8 cellular contexts compared by ENCODE assay signal in the genomic region with DNA sequence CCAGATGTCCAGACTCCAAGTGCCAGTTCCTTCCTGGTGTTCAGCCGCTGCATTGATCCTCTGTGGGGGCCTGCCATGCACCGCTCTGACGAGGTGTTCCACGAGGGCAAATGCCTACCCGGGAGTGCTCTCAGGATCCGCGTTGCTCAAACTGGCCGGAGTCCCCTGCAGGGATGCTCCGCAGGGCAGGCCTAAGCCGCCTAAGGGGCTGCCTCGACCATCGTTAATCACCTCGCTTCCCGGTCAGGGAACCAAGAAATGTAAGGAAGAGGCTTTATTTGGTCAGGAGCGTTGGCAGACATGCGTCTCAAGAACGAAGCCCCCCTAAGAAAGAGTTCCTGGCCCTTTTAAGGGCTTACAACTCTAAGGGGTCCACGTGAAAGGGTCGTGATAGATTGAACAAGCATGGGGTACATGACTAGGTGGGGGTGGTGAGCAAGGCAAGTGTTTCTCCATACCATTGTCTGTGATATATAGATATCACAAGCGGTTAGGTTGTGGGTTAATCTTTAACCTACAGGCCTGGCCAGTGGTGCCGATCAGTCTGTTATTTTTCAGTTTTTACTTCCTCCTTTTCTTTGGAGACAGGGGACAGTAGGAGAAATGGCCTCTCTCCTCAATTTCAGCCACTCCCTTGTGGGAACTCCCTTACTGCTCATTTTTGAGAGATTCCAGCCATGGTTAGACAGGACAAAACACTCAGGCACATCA. TPM values are rescaled to one million over a fixed set of nuclear protein-coding genes. Genes with fewer than 3 reads are reported as not detected.
DNase-seq lines count a peak whose midpoint lies in the region; ATAC-seq, FAIRE-seq and TF ChIP-seq lines count a peak whose summit lies in the region.
"Not testable (repeated sequence)": the region's sequence is repeated elsewhere in the genome, so short reads cannot be mapped to it uniquely, and the experiment has no call there.

No MANE protein-coding gene starts in this region.

- POLR2A ChIA-PET in A549 (lab: Yijun Ruan, JAX); WTC11 (lab: Charles Lee): not testable (repeated sequence)

- H3K4me1 Mint-ChIP-seq in WTC11: not testable (repeated sequence)

- TF ChIP-seq RAD21 in A549 (conservative IDR thresholded peaks at IDR 0.05 in 1 of 2, IDR thresholded peaks at IDR 0.05 in 1 of 2): not testable (repeated sequence)

- TF ChIP-seq CTCF in A549 (IDR thresholded peaks at IDR 0.05); WTC11 (IDR thresholded peaks at IDR 0.05); mucosa of descending colon (IDR thresholded peaks at IDR 0.05): not testable (repeated sequence)

- not testable (repeated sequence) for TF ChIP-seq POLR2A in A549 (IDR thresholded peaks at IDR 0.05; ENCODE audit: low read length)
- TF ChIP-seq POLR2A in erythroblast (IDR thresholded peaks at IDR 0.05; ENCODE audit: low read length): peak; percentile 63

- not testable (repeated sequence) for H3K9me3 ChIP-seq in A549; mucosa of descending colon; small intestine (ENCODE audit: control insufficient read depth, low read depth)

- peaks cover 14% of the 10 kb centered on the region for H3K4me1 ChIP-seq in A549
- not testable (repeated sequence) for H3K4me1 ChIP-seq in mucosa of descending colon (ENCODE audit: low read depth); small intestine (ENCODE audit: control insufficient read depth in 2 of 2, insufficient read depth in 1 of 2, low read depth in 1 of 2, low read length in 1 of 2)

- not testable (repeated sequence) for H3K9me3 Mint-ChIP-seq in WTC11

- not testable (repeated sequence) for H3K4me3 ChIP-seq in A549; mucosa of descending colon; small intestine (ENCODE audit: low read depth in 1 of 2, low read length in 2 of 2)

- H3K27ac ChIP-seq in A549: peak overlapping the region; percentile 79 to 83
- H3K27ac ChIP-seq in small intestine (ENCODE audit: low read depth in 1 of 2, low read length in 1 of 2): peak overlapping the region; percentile 67 to 70

- H3K36me3 ChIP-seq in mucosa of descending colon (ENCODE audit: low read depth); small intestine (ENCODE audit: control insufficient read depth in 2 of 2, insufficient read depth in 2 of 2, low read length in 2 of 2): not testable (repeated sequence)

- H3K4me2 ChIP-seq in A549: peak overlapping the region; percentile 45

- DNase-seq in A549 (ENCODE audit: low read depth in 1 of 2, low spot score in 1 of 2): peak in 1 of 2 experiments; percentile 59
- DNase-seq in GF-D8 (lab: John Stamatoyannopoulos, UW): peak; percentile 13
- DNase-seq in LoVo (ENCODE audit: low spot score): peak; percentile 43
- peak; percentile 9 for DNase-seq in RCC 7860 (ENCODE audit: low spot score)
- not testable (repeated sequence) for DNase-seq in WTC11 (ENCODE audit: low spot score)
- peak; percentile 51 to 85 for DNase-seq in erythroblast (lab: John Stamatoyannopoulos, UW)
- peak in 1 of 3 donors; percentile 54 for DNase-seq in mucosa of descending colon
- DNase-seq in small intestine: peak; percentile 65

- FAIRE-seq in A549 (lab: Jason Lieb, UNC) (peak; percentile 67), RCC 7860 (lab: Jason Lieb, UNC) (peak; percentile 68)
- not testable (repeated sequence) for FAIRE-seq in small intestine (lab: Jason Lieb, UNC)

- ATAC-seq in A549 (peak in 1 of 2 experiments; percentile 80; a peak in 3 of 6 replicates), mucosa of descending colon (peak; percentile 73)
- ATAC-seq in WTC11: not testable (repeated sequence)

- WGBS in A549 (ENCODE audit: missing lambda C conversion rate): 70% methylated on average over 16 of the region's 21 CpGs
- WGBS in small intestine, 3 donors: 71 to 77% (median 75%) methylated on average over 21 of the region's 21 CpGs

- peak overlapping the region; percentile 45; the same call in 1 of the 2 replicates for H3K27ac Mint-ChIP-seq in WTC11

- H3K4me3 Mint-ChIP-seq in WTC11: not testable (repeated sequence)

- not testable (repeated sequence) for H3K27me3 ChIP-seq in small intestine (ENCODE audit: control insufficient read depth in 2 of 2, insufficient read depth in 2 of 2, low read length in 2 of 2)

- CTCF ChIA-PET in A549 (lab: Yijun Ruan, JAX): interaction anchor here (1.3 kb wide), 1 partner anchor 16 kb away, joined by 3 read pairs; no protein-coding TSS in a partner anchor
- CTCF ChIA-PET in WTC11 (lab: Charles Lee): interaction anchor here (1.0 kb wide), 1 partner anchor 7 kb away, joined by 3 read pairs; no protein-coding TSS in a partner anchor

- not testable (repeated sequence) for H3K27me3 Mint-ChIP-seq in WTC11 (ENCODE audit: low read depth)

- not testable (repeated sequence) for TF ChIP-seq EP300 in A549 (IDR thresholded peaks at IDR 0.05)

- H3K36me3 Mint-ChIP-seq in WTC11: not testable (repeated sequence)

- intact Hi-C loops in mucosa of descending colon (cut with DNase I, micrococcal nuclease): not testable (repeated sequence)

TF ChIP-seq in A549, 52 proteins besides CTCF, POLR2A, EP300 and RAD21:
- TF ChIP-seq, protein P1, sequence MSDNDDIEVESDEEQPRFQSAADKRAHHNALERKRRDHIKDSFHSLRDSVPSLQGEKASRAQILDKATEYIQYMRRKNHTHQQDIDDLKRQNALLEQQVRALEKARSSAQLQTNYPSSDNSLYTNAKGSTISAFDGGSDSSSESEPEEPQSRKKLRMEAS (IDR thresholded peaks at IDR 0.05): 0 out of 2 replicates have a peak, but pooled peaks have one; percentile 12

RNA-seq across cellular contexts. Expression of a gene that starts 14.0 kb away (rescaled TPM):
- polyA plus RNA-seq in A549 (2011; rRNA removed) (1.1 and 1.2 TPM in 2 replicates), A549 (2017; fragmentation: RNase III; extraction: RNeasy Plus Mini Kit Qiagen cat#74134 plus additional on column Dnase treatment) (2.2 to 3.0 TPM (median 2.5 TPM) in 3 replicates), small intestine (1 to 10 TPM; 3.6 to 10.0 (median 9.2) TPM)
- 2.7 and 4.2 TPM in 2 replicates for polyA plus RNA-seq in A549 (2012; cell fraction: cytosol; rRNA removed)
- polyA plus RNA-seq in A549 (2012; cell fraction: nucleus; rRNA removed): 4.6 and 6.8 TPM in 2 replicates
- polyA minus RNA-seq in A549 (2011; rRNA and poly(A)+ RNA removed): 0.41 and 1.8 TPM in 2 replicates
- total RNA-seq in WTC11 (2021) (1.2 to 2.4 TPM (median 2.0 TPM) in 3 replicates), mucosa of descending colon (10 to 100 TPM in 2 of 3 donors, 1 to 10 TPM in 1; 9.5 to 16.8 (median 15.6) TPM)

RNA-seq across cellular contexts. Expression of a gene that starts 23.2 kb away (rescaled TPM):
- polyA plus RNA-seq in A549 (2011; rRNA removed): 209 and 277 TPM in 2 replicates
- polyA plus RNA-seq in A549 (2012; cell fraction: cytosol; rRNA removed): 406 and 428 TPM in 2 replicates
- polyA plus RNA-seq in A549 (2012; cell fraction: nucleus; rRNA removed): 165 and 236 TPM in 2 replicates
- polyA plus RNA-seq in A549 (2017; fragmentation: RNase III; extraction: RNeasy Plus Mini Kit Qiagen cat#74134 plus additional on column Dnase treatment): 162 to 168 TPM (median 164 TPM) in 3 replicates
- 267 and 271 TPM in 2 replicates for polyA minus RNA-seq in A549 (2011; rRNA and poly(A)+ RNA removed)
- 11.8 to 12.9 TPM (median 12.4 TPM) in 3 replicates for total RNA-seq in WTC11 (2021)
- 100 to 1,000 TPM in 2 of 3 donors, 10 to 100 TPM in 1; 96.1 to 152 (median 137) TPM for total RNA-seq in mucosa of descending colon
- polyA plus RNA-seq in small intestine: 100 to 1,000 TPM in 1 of 3 donors, 10 to 100 TPM in 2; 47.6 to 189 (median 99.7) TPM

RNA-seq across cellular contexts. Expression of a gene that starts 25.0 kb away (rescaled TPM):
- 34.4 and 40.7 TPM in 2 replicates for polyA plus RNA-seq in A549 (2011; rRNA removed)
- 32.5 and 34.5 TPM in 2 replicates for polyA plus RNA-seq in A549 (2012; cell fraction: cytosol; rRNA removed)
- polyA plus RNA-seq in A549 (2012; cell fraction: nucleus; rRNA removed): 28.8 and 30.2 TPM in 2 replicates
- polyA plus RNA-seq in A549 (2017; fragmentation: RNase III; extraction: RNeasy Plus Mini Kit Qiagen cat#74134 plus additional on column Dnase treatment): 22.0 to 24.9 TPM (median 24.1 TPM) in 3 replicates
- 21.1 and 22.8 TPM in 2 replicates for polyA minus RNA-seq in A549 (2011; rRNA and poly(A)+ RNA removed)
- total RNA-seq in WTC11 (2021): 18.5 to 19.9 TPM (median 19.0 TPM) in 3 replicates
- 10 to 100 TPM; 21.3 to 22.4 (median 22.1) TPM for total RNA-seq in mucosa of descending colon
- 10 to 100 TPM; 19.0 to 22.2 (median 20.1) TPM for polyA plus RNA-seq in small intestine

RNA-seq across cellular contexts. Expression of a gene that starts 37.6 kb away (rescaled TPM):
- 7.9 and 9.3 TPM in 2 replicates for polyA plus RNA-seq in A549 (2011; rRNA removed)
- polyA plus RNA-seq in A549 (2012; cell fraction: cytosol; rRNA removed): 16.9 and 23.0 TPM in 2 replicates
- polyA plus RNA-seq in A549 (2012; cell fraction: nucleus; rRNA removed): 54.4 and 68.6 TPM in 2 replicates
- 12.9 to 14.1 TPM (median 14.0 TPM) in 3 replicates for polyA plus RNA-seq in A549 (2017; fragmentation: RNase III; extraction: RNeasy Plus Mini Kit Qiagen cat#74134 plus additional on column Dnase treatment)
- polyA minus RNA-seq in A549 (2011; rRNA and poly(A)+ RNA removed): 10.3 and 17.7 TPM in 2 replicates
- 12.5 to 14.6 TPM (median 12.8 TPM) in 3 replicates for total RNA-seq in WTC11 (2021)
- total RNA-seq in mucosa of descending colon: 10 to 100 TPM; 12.5 to 15.6 (median 13.0) TPM
- polyA plus RNA-seq in small intestine: 1 to 10 TPM; 3.6 to 6.7 (median 4.3) TPM

RNA-seq across cellular contexts. Expression of a gene that starts 51.4 kb away (rescaled TPM):
- polyA plus RNA-seq in A549 (2011; rRNA removed) (1.3 and 1.7 TPM in 2 replicates), A549 (2017; fragmentation: RNase III; extraction: RNeasy Plus Mini Kit Qiagen cat#74134 plus additional on column Dnase treatment) (3.3 to 4.0 TPM (median 3.8 TPM) in 3 replicates), small intestine (10 to 100 TPM in 1 of 3 donors, 1 to 10 TPM in 2; 2.2 to 33.5 (median 6.3) TPM)
- 1.5 and 1.6 TPM in 2 replicates for polyA plus RNA-seq in A549 (2012; cell fraction: cytosol; rRNA removed)
- 2.1 and 2.6 TPM in 2 replicates for polyA plus RNA-seq in A549 (2012; cell fraction: nucleus; rRNA removed)
- polyA minus RNA-seq in A549 (2011; rRNA and poly(A)+ RNA removed): 1.1 and 1.3 TPM in 2 replicates
- total RNA-seq in WTC11 (2021) (4.8 to 7.0 TPM (median 5.3 TPM) in 3 replicates), mucosa of descending colon (10 to 100 TPM in 2 of 3 donors, 1 to 10 TPM in 1; 4.9 to 14.5 (median 12.2) TPM)
